ENCODE assay signal across 8 cellular contexts in the genomic region with DNA sequence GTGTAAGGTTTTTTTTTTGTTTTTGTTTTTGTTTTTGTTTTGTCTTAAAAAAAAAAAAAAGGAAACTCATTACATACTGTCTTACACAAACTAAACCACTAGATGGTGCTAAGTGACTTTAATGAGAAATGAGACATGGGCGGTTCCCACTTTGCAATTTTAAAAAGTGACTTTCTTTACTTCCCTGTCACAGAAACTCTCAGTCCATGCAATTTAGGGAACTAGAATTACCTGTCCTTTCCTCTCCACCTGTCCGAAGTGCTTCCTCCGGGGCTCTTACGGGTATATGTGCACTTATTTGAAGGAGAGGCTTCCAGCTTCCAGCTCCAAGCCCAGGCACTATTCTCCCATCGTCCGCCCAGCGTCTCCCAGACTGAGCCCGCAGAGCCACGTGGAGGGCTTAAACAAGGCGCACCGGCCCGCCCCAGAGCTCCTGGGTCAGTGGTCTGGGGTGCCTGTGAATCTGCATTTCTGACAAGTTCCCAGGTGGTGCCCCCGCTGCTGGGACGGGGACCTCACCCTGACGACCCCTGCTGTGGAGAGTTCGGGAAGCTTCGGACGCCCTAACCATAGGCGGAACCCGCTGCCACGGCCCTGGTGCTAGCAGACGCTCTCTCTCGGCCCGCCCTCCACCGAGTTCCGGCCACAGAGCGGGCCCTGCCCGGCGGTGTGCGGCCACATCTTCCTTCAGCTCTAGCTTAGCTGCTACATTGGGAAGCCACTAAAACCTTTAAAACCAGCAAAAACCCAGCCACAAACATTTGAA. TPM values are rescaled to one million over a fixed set of nuclear protein-coding genes. Genes with fewer than 3 reads are reported as not detected.
A peak's percentile ranks its signal among the peaks of the same experiment; 100 is the strongest.
DNase-seq lines count a peak whose midpoint lies in the region; ATAC-seq, FAIRE-seq and TF ChIP-seq lines count a peak whose summit lies in the region.

No MANE protein-coding gene starts in this region.

- H3K36me3 ChIP-seq in esophagus (ENCODE audit: control insufficient read depth in 2 of 2, insufficient read depth in 2 of 2, low read length in 1 of 2) (no peaks in the 10 kb centered on the region), mucosa of descending colon (ENCODE audit: low read depth) (no peaks in the 10 kb centered on the region)

- H3K4me3 ChIP-seq in esophagus (ENCODE audit: low read depth in 1 of 2, low read length in 2 of 2) (peak overlapping the region; percentile 27 to 53), mucosa of descending colon (no peak overlapping the region)

- intact Hi-C loops in mucosa of descending colon (cut with DNase I, micrococcal nuclease) = loop anchor here in 1 of 2 donors (10.0 kb wide), 2 partner anchors 110 to 490 kb away; no protein-coding TSS in a partner anchor

- peak; percentile 71 for TF ChIP-seq CTCF in C4-2B (conservative IDR thresholded peaks at IDR 0.05)
- TF ChIP-seq CTCF in mucosa of descending colon (IDR thresholded peaks at IDR 0.05) = peak; percentile 41

- DNase-seq in GM19239 (ENCODE audit: insufficient read length, low spot score) = peak; percentile 30
- DNase-seq in NCI-H69 (lab: John Stamatoyannopoulos, UW) = peak; percentile 70
- peak; percentile 35 for DNase-seq in activated CD8-positive, alpha-beta memory T cell treated with anti-CD3 and anti-CD28 coated beads, Interleukin-2, amount 50 U/mL, for 4 hours
- peak; percentile 69 to 78 (median 75) for DNase-seq in mucosa of descending colon
- peak; percentile 39 for DNase-seq in stimulated activated naive CD4-positive, alpha-beta T cell treated with Interleukin-2 at 50 U/mL for 16 hours (lab: John Stamatoyannopoulos, UW)

- WGBS in esophagus, 2 donors = 1 to 2% methylated on average over 29 to 30 of the region's 30 CpGs

- peaks cover 2 to 6% of the 10 kb centered on the region in 2 donors for H3K4me1 ChIP-seq in esophagus (ENCODE audit: control insufficient read depth in 2 of 2, insufficient read depth in 2 of 2, low read length in 1 of 2)
- peaks cover 5% of the 10 kb centered on the region for H3K4me1 ChIP-seq in mucosa of descending colon (ENCODE audit: low read depth)

- peak; percentile 95 for FAIRE-seq in GM19239 (lab: Jason Lieb, UNC)

- H3K27me3 ChIP-seq in esophagus (ENCODE audit: control insufficient read depth in 1 of 2, insufficient read depth in 2 of 2, low read length in 2 of 2) = no peaks in the 10 kb centered on the region

- H3K9me3 ChIP-seq in esophagus (ENCODE audit: control insufficient read depth in 2 of 2, insufficient read depth in 1 of 2, low read depth in 1 of 2, low read length in 1 of 2) (no peaks in the 10 kb centered on the region), mucosa of descending colon (no peaks in the 10 kb centered on the region)

- ATAC-seq in HG03432 (IDR thresholded peaks at IDR 0.05; ENCODE audit: unreplicated experiment) = peak; percentile 74
- peak; percentile 86 for ATAC-seq in mucosa of descending colon

- H3K27ac ChIP-seq in C4-2B = peak overlapping the region; percentile 33; the same call in 1 of the 2 replicates
- H3K27ac ChIP-seq in esophagus (ENCODE audit: low read depth in 2 of 2, low read length in 1 of 2) = peak overlapping the region; percentile 18 to 80

RNA-seq across cellular contexts. Expression of gene BFSP1, which starts 26.1 kb away (rescaled TPM):
- 1 to 10 TPM in 1 of 2 donors, under 1 TPM in 1; 0.80 to 1.2 TPM for polyA plus RNA-seq in esophagus
- 1 to 10 TPM in 1 of 3 donors, under 1 TPM in 2; 0.17 to 1.1 (median 0.70) TPM for total RNA-seq in mucosa of descending colon
